In genomic region chr17:63039899-63040602, GRCh38 we compare ENCODE assay signal across 10 cellular contexts.
DNase-seq lines count a peak whose midpoint lies in the region; ATAC-seq and TF ChIP-seq lines count a peak whose summit lies in the region.
"Had no signal": no experiment of that assay in that cellular context is flagged by ENCODE, and none has a peak within 500 bp of the region (broad histone marks: within the 10 kb centered on the region; RNA-seq: fewer than 3 reads in every experiment).

No MANE protein-coding gene starts in this region.

- no peak overlapping the region for H2BK15ac ChIP-seq in mesenchymal stem cell (ENCODE audit: low read depth, poor library complexity, severe bottlenecking)

- H2AFZ ChIP-seq in Loucy (ENCODE audit: low read length): peak overlapping the region; percentile 35; the same call in 1 of the 2 replicates
- H2AFZ ChIP-seq in mesenchymal stem cell (ENCODE audit: low read depth, low read length): no peak overlapping the region

- TF ChIP-seq CTCF in Loucy (conservative IDR thresholded peaks at IDR 0.05; ENCODE audit: low read length): no peak; the same call in 1 of the 2 replicates
- TF ChIP-seq CTCF in astrocyte of the cerebellum (IDR thresholded peaks at IDR 0.05; ENCODE audit: low read depth, low read length, missing control alignments): no peak

- H2AK5ac ChIP-seq in mesenchymal stem cell (ENCODE audit: low read length, severe bottlenecking): no peak overlapping the region

- no peak overlapping the region for H2BK12ac ChIP-seq in mesenchymal stem cell (ENCODE audit: low read length in 2 of 2)

- no peak overlapping the region for H3K4ac ChIP-seq in mesenchymal stem cell (ENCODE audit: low read depth in 1 of 2, low read length in 2 of 2)

- H3K9ac ChIP-seq in Loucy (ENCODE audit: low read depth, low read length, poor library complexity, severe bottlenecking) (peak overlapping the region; percentile 6), mesenchymal stem cell (ENCODE audit: low read length) (peak overlapping the region; percentile 43)

- H3K4me1 ChIP-seq in Loucy (ENCODE audit: insufficient read depth, low read length, poor library complexity, severe bottlenecking) (peaks cover 25% of the 10 kb centered on the region), mesenchymal stem cell (ENCODE audit: control insufficient read depth, insufficient read depth, low read depth, low read length) (no peaks in the 10 kb centered on the region)

- in situ Hi-C loops in astrocyte of the cerebellum (cut with HindIII; ENCODE audit: low sequenced_read_pairs): no loop called here

- WGBS in mesenchymal stem cell: 68% methylated on average over 5 of the region's 5 CpGs

- no peak overlapping the region for H2BK120ac ChIP-seq in mesenchymal stem cell (ENCODE audit: low read depth, low read length)

- H3K36me3 ChIP-seq in Loucy (ENCODE audit: insufficient read depth, low read length) (no peaks in the 10 kb centered on the region), mesenchymal stem cell (ENCODE audit: control insufficient read depth in 1 of 2, insufficient read depth in 2 of 2, low read depth in 1 of 2, low read length in 2 of 2) (no peaks in the 10 kb centered on the region)
- H3K36me3 ChIP-seq: SJSA1 had no signal

- H3K27me3 ChIP-seq in Loucy (ENCODE audit: insufficient read depth, low read length, poor library complexity, severe bottlenecking) (no peaks in the 10 kb centered on the region), mesenchymal stem cell (ENCODE audit: control insufficient read depth in 1 of 2, insufficient read depth in 1 of 2, low read length in 2 of 2) (no peaks in the 10 kb centered on the region)
- H3K27me3 ChIP-seq: SJSA1 had no signal

- H2BK5ac ChIP-seq in mesenchymal stem cell (ENCODE audit: low read depth, low read length, poor library complexity, severe bottlenecking): no peak overlapping the region

- no peaks in the 10 kb centered on the region; the same call in 1 of the 2 replicates for H3K79me2 ChIP-seq in Loucy (ENCODE audit: insufficient read depth, low read length)

- no peak overlapping the region for H4K8ac ChIP-seq in mesenchymal stem cell (ENCODE audit: low read length)

- no peak overlapping the region for H3K18ac ChIP-seq in mesenchymal stem cell (ENCODE audit: low read depth in 1 of 2, low read length in 2 of 2)

- no peaks in the 10 kb centered on the region for H4K20me1 ChIP-seq in Loucy (ENCODE audit: insufficient read depth, low read length, poor library complexity, severe bottlenecking)

- H3K4me2 ChIP-seq in Loucy (ENCODE audit: low read depth, low read length, poor library complexity, severe bottlenecking) (peak overlapping the region; percentile 52), mesenchymal stem cell (ENCODE audit: low read length, poor library complexity, severe bottlenecking) (no peak overlapping the region)

- H4K91ac ChIP-seq in mesenchymal stem cell (ENCODE audit: low read length): no peak overlapping the region

- no peaks in the 10 kb centered on the region for H3K9me3 ChIP-seq in Loucy (ENCODE audit: insufficient read depth, low read depth, low read length)
- no peaks in the 10 kb centered on the region for H3K9me3 ChIP-seq in mesenchymal stem cell (ENCODE audit: control insufficient read depth, low read length)
- H3K9me3 ChIP-seq: SJSA1 had no signal

- H3K4me3 ChIP-seq in Loucy (ENCODE audit: low read length, poor library complexity, severe bottlenecking) (no peak overlapping the region), astrocyte of the cerebellum (ENCODE audit: low read depth, low read length) (no peak overlapping the region), mesenchymal stem cell (ENCODE audit: insufficient read depth in 1 of 2, low read depth in 1 of 2, low read length in 2 of 2) (peak overlapping the region in 1 of 2 experiments; percentile 66)
- H3K4me3 ChIP-seq: SJSA1 had no signal

- no peaks in the 10 kb centered on the region; the same call in 1 of the 2 replicates for H3K9me2 ChIP-seq in Loucy (replicated peaks; ENCODE audit: low read depth, low read length)

- H3K14ac ChIP-seq in mesenchymal stem cell (ENCODE audit: low read length in 2 of 2): no peak overlapping the region

- no peaks in the 10 kb centered on the region for H3F3A ChIP-seq in Loucy (ENCODE audit: low read depth)

- DNase-seq in DMS153 treated with DMSO at 0.1 percent for 48 hours (lab: John Stamatoyannopoulos, UW; ENCODE audit: unreplicated experiment) (peak; percentile 36), astrocyte of the cerebellum (ENCODE audit: low read depth) (peak; percentile 15), mesenchymal stem cell (peak; percentile 39), NOMO-1 treated with dmso at 0.1 percent for 144 hours (lab: John Stamatoyannopoulos, UW; ENCODE audit: unreplicated experiment) (no peak), NCI-H1105 (lab: John Stamatoyannopoulos, UW) (no peak)
- DNase-seq in stimulated activated naive CD4-positive, alpha-beta T cell treated with Interleukin-2 at 50 U/mL for 16 hours (lab: John Stamatoyannopoulos, UW): no peak
- DNase-seq: activated T-cell treated with anti-CD3 and anti-CD28 coated beads, Interleukin-2, amount 50 U/mL, for 1 hour had no signal

- peaks cover 6% of the 10 kb centered on the region for H3K79me1 ChIP-seq in mesenchymal stem cell (replicated peaks; ENCODE audit: low read length, poor library complexity, severe bottlenecking)

- no peak overlapping the region for H3K27ac ChIP-seq in mesenchymal stem cell (ENCODE audit: low read length, poor library complexity, severe bottlenecking)
- H3K27ac ChIP-seq: SJSA1 had no signal

- ATAC-seq in HG02798 (IDR thresholded peaks at IDR 0.05; ENCODE audit: poor library complexity, unreplicated experiment): no peak

- no peak overlapping the region for H3K23ac ChIP-seq in mesenchymal stem cell (ENCODE audit: low read length in 2 of 2)

Comparison
In these comparisons a context has a peak if more than half of its experiments do, and no peak if none do; other contexts are left out.
1. DNase-seq: peak in DMS153 treated with DMSO at 0.1 percent for 48 hours (single experiment), astrocyte of the cerebellum (single experiment) and mesenchymal stem cell (single experiment); none in NOMO-1 treated with dmso at 0.1 percent for 144 hours (single experiment), NCI-H1105 (single experiment) and stimulated activated naive CD4-positive, alpha-beta T cell treated with Interleukin-2 at 50 U/mL for 16 hours (single experiment).